ENCODE assay signal across 21 cellular contexts in the genomic region with DNA sequence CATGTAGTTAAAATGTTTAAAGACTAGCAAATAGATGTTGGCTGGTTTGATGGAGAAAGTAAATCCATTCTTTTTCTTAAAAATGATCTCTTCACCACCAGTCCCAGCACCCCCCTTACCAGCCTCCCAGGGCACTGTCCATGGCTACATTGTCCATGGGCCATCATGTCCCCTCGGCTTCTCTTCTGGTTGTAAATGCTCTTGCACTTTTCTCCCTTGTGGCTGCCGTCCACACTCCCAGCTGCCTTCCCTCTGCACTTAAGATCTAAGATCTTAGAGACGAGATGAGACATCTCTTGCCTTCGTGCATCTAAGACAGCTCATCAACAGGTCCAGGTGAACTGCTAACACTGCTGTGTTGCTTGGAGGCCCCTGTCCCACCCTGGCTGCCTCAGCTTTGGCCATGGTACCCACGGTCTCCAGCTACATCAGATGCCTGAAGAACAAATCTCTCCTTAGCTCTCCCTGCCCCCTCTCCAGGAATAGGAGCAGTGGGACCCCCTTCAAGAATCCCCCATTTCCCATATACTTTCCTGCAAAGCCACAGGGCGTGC. TPM values are rescaled to one million over a fixed set of nuclear protein-coding genes. Genes with fewer than 3 reads are reported as not detected.
A peak's percentile ranks its signal among the peaks of the same experiment; 100 is the strongest.
DNase-seq lines count a peak whose midpoint lies in the region; ATAC-seq and TF ChIP-seq lines count a peak whose summit lies in the region.
"Had no signal": no experiment of that assay in that cellular context is flagged by ENCODE, and none has a peak within 500 bp of the region (broad histone marks: within the 10 kb centered on the region; RNA-seq: fewer than 3 reads in every experiment).

No MANE protein-coding gene starts in this region.

- H3K4me1 ChIP-seq in gastroesophageal sphincter (peaks cover 11 to 95% (median 44%) of the 10 kb centered on the region in 3 donors), tibial artery (peaks cover 4 to 62% (median 45%) of the 10 kb centered on the region in 4 donors)

- peaks cover 22% of the 10 kb centered on the region for H3K36me3 Mint-ChIP-seq in activated naive CD8-positive, alpha-beta T cell
- peaks cover 17% of the 10 kb centered on the region for H3K36me3 Mint-ChIP-seq in activated naive CD8-positive, alpha-beta T cell treated with anti-CD3 and anti-CD28 coated beads for 36 hours
- H3K36me3 Mint-ChIP-seq in activated CD8-positive, alpha-beta T cell treated with anti-CD3 and anti-CD28 coated beads, Interleukin-2, amount 10 ng/mL, durations not matched to agents 7 days and 5 days (ENCODE audit: low read depth) = peaks cover 83% of the 10 kb centered on the region

- H3K4me1 Mint-ChIP-seq in activated naive CD8-positive, alpha-beta T cell (ENCODE audit: low read depth) = peaks cover 68% of the 10 kb centered on the region
- peaks cover 42% of the 10 kb centered on the region for H3K4me1 Mint-ChIP-seq in activated naive CD8-positive, alpha-beta T cell treated with anti-CD3 and anti-CD28 coated beads for 36 hours
- H3K4me1 Mint-ChIP-seq in activated CD8-positive, alpha-beta T cell treated with anti-CD3 and anti-CD28 coated beads, Interleukin-2, amount 10 ng/mL, durations not matched to agents 7 days and 5 days (ENCODE audit: low read depth) = peaks cover 78% of the 10 kb centered on the region

- H3K27ac ChIP-seq in gastroesophageal sphincter (peak overlapping the region in 3 of 4 donors; percentile 5 to 71 (median 41)), tibial artery (peak overlapping the region; percentile 22 to 30)
- H3K27ac ChIP-seq: KMS-11 had no signal

- H3K36me3 ChIP-seq in gastroesophageal sphincter (peaks cover 0 to 64% of the 10 kb centered on the region in 2 donors), tibial artery (peaks cover 17 to 59% (median 20%) of the 10 kb centered on the region in 3 donors)

- no peak for TF ChIP-seq EP300 in gastroesophageal sphincter (IDR thresholded peaks at IDR 0.05)

- no peaks in the 10 kb centered on the region for H3K9me3 Mint-ChIP-seq in activated naive CD8-positive, alpha-beta T cell (ENCODE audit: low read depth)
- no peaks in the 10 kb centered on the region for H3K9me3 Mint-ChIP-seq in activated naive CD8-positive, alpha-beta T cell treated with anti-CD3 and anti-CD28 coated beads for 36 hours
- H3K9me3 Mint-ChIP-seq in activated CD8-positive, alpha-beta T cell treated with anti-CD3 and anti-CD28 coated beads, Interleukin-2, amount 10 ng/mL, durations not matched to agents 7 days and 5 days (ENCODE audit: insufficient read depth) = no peaks in the 10 kb centered on the region
- H3K9me3 Mint-ChIP-seq: nephron had no signal

- H3K4me3 ChIP-seq in gastroesophageal sphincter (no peak overlapping the region), tibial artery (no peak overlapping the region)
- H3K4me3 ChIP-seq: SK-N-MC had no signal

- POLR2A ChIA-PET in activated CD8-positive, alpha-beta T cell treated with anti-CD3 and anti-CD28 coated beads, Interleukin-2, amount 10 ng/mL, durations not matched to agents 7 days and 5 days (lab: Charles Lee) = no interaction called here

- H3K27me3 ChIP-seq in gastroesophageal sphincter (no peaks in the 10 kb centered on the region), tibial artery (no peaks in the 10 kb centered on the region)

- TF ChIP-seq POLR2A in gastroesophageal sphincter (IDR thresholded peaks at IDR 0.05) = no peak

- H3K27ac Mint-ChIP-seq in activated naive CD8-positive, alpha-beta T cell = peak overlapping the region; percentile 23
- H3K27ac Mint-ChIP-seq in activated naive CD8-positive, alpha-beta T cell treated with anti-CD3 and anti-CD28 coated beads for 36 hours = no peak overlapping the region
- peak overlapping the region; percentile 51 for H3K27ac Mint-ChIP-seq in activated CD8-positive, alpha-beta T cell treated with anti-CD3 and anti-CD28 coated beads, Interleukin-2, amount 10 ng/mL, durations not matched to agents 7 days and 5 days

- intact Hi-C loops in tibial artery (cut with DNase I; ENCODE audit: low total_unique reads) = no loop called here

- H3K9me3 ChIP-seq in gastroesophageal sphincter (no peaks in the 10 kb centered on the region), tibial artery (no peaks in the 10 kb centered on the region)

- 80 to 83% methylated on average over 1 to 4 of the region's 6 CpGs for WGBS in gastroesophageal sphincter (ENCODE audit: low coverage in 1 of 2), 2 donors

- DNase-seq in activated naive CD8-positive, alpha-beta T cell treated with anti-CD3 and anti-CD28 coated beads for 36 hours = no peak
- no peak for DNase-seq in activated CD8-positive, alpha-beta T cell treated with anti-CD3 and anti-CD28 coated beads, Interleukin-2, amount 10 ng/mL, durations not matched to agents 7 days and 5 days
- DNase-seq in tibial artery = no peak
- DNase-seq in putamen (ENCODE audit: low spot score) = no peak
- no peak for DNase-seq in AML-193 (lab: John Stamatoyannopoulos, UW)
- DNase-seq: activated CD4-positive, CD25-positive, alpha-beta regulatory T cell treated with anti-CD3 and anti-CD28 coated beads, Interleukin-2, amount 50 U/mL, for 72 hours; DND-41; kidney glomerular epithelial cell; NCI-H1048; NCI-H2029; NCI-H446 treated with DMSO at 0.1 percent for 48 hours; stimulated activated CD4-positive, alpha-beta T cell treated with anti-CD3 and anti-CD28 coated beads, Interleukin-2, amount 100 ng/mL, for 48 hours; substantia nigra; T1000 had no signal

- TF ChIP-seq CTCF in gastroesophageal sphincter (IDR thresholded peaks at IDR 0.05) (no peak), tibial artery (IDR thresholded peaks at IDR 0.05) (no peak)

- no peaks in the 10 kb centered on the region for H3K27me3 Mint-ChIP-seq in activated naive CD8-positive, alpha-beta T cell
- no peaks in the 10 kb centered on the region for H3K27me3 Mint-ChIP-seq in activated naive CD8-positive, alpha-beta T cell treated with anti-CD3 and anti-CD28 coated beads for 36 hours
- H3K27me3 Mint-ChIP-seq in activated CD8-positive, alpha-beta T cell treated with anti-CD3 and anti-CD28 coated beads, Interleukin-2, amount 10 ng/mL, durations not matched to agents 7 days and 5 days (ENCODE audit: low read depth) = no peaks in the 10 kb centered on the region

- no peak overlapping the region for H3K4me3 Mint-ChIP-seq in activated naive CD8-positive, alpha-beta T cell
- H3K4me3 Mint-ChIP-seq in activated naive CD8-positive, alpha-beta T cell treated with anti-CD3 and anti-CD28 coated beads for 36 hours = no peak overlapping the region
- no peak overlapping the region for H3K4me3 Mint-ChIP-seq in activated CD8-positive, alpha-beta T cell treated with anti-CD3 and anti-CD28 coated beads, Interleukin-2, amount 10 ng/mL, durations not matched to agents 7 days and 5 days
- H3K4me3 Mint-ChIP-seq: nephron had no signal

- CTCF ChIA-PET in activated CD8-positive, alpha-beta T cell treated with anti-CD3 and anti-CD28 coated beads, Interleukin-2, amount 10 ng/mL, durations not matched to agents 7 days and 5 days (lab: Charles Lee) = interaction anchor here (2.5 to 3.2 kb wide), 2 partner anchors 11 to 25 kb away, joined by 9 to 19 read pairs; a partner anchor contains a TSS

- ATAC-seq in activated CD8-positive, alpha-beta T cell treated with anti-CD3 and anti-CD28 coated beads, Interleukin-2, amount 10 ng/mL, durations not matched to agents 7 days and 5 days = no peak
- no peak for ATAC-seq in gastroesophageal sphincter
- ATAC-seq in HG02981 (IDR thresholded peaks at IDR 0.05; ENCODE audit: unreplicated experiment) = no peak

RNA-seq across cellular contexts. Expression of a gene that starts 11.1 kb away (rescaled TPM):
- total RNA-seq in activated naive CD8-positive, alpha-beta T cell treated with anti-CD3 and anti-CD28 coated beads for 36 hours = 10 to 100 TPM; 23.6 to 24.3 TPM
- 100 to 1,000 TPM; 176 to 178 TPM for total RNA-seq in activated CD8-positive, alpha-beta T cell treated with anti-CD3 and anti-CD28 coated beads, Interleukin-2, amount 10 ng/mL, durations not matched to agents 7 days and 5 days
- 100 to 1,000 TPM; 140 to 174 (median 149) TPM for total RNA-seq in gastroesophageal sphincter

RNA-seq across cellular contexts. Expression of a gene that starts 57.9 kb away (rescaled TPM):
- not detected for total RNA-seq in activated naive CD8-positive, alpha-beta T cell treated with anti-CD3 and anti-CD28 coated beads for 36 hours
- under 1 TPM in 1 of 2 experiments, not detected in 1; 0.08 TPM for total RNA-seq in activated CD8-positive, alpha-beta T cell treated with anti-CD3 and anti-CD28 coated beads, Interleukin-2, amount 10 ng/mL, durations not matched to agents 7 days and 5 days
- under 1 TPM in 1 of 4 donors, not detected in 3; 0.45 TPM for total RNA-seq in gastroesophageal sphincter
- total RNA-seq: mesenteric fat pad had no signal

Comparison
In these comparisons a context has a peak if more than half of its experiments do, and no peak if none do; other contexts are left out.
1. RNA of a gene that starts 11.1 kb away (total RNA-seq): 176 to 178 TPM in activated CD8-positive, alpha-beta T cell treated with anti-CD3 and anti-CD28 coated beads, Interleukin-2, amount 10 ng/mL, durations not matched to agents 7 days and 5 days and 140 to 174 TPM in gastroesophageal sphincter; 23.6 to 24.3 TPM in activated naive CD8-positive, alpha-beta T cell treated with anti-CD3 and anti-CD28 coated beads for 36 hours; every median in the first group is over 4 times any median in the second.